ENCODE assay signal across 17 cellular contexts in the genomic region with DNA sequence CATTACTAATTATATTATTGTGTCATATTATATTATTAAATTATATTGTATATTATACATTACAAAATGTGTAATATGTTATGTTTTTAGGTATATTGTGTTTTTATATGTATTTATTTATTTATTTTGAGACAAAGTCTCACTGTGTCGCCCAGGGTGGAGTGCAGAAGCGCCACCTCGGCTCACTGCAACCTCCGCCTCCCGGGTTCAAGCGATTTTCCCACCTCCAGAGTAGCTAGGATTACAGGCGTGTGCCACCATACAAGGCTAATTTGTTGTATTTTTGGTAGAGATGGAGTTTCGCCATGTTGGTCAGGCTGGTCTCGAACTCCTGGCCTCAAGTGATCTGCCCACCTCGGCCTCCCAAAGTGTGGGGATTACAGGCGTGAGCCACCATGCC. TPM values are rescaled to one million over a fixed set of nuclear protein-coding genes. Genes with fewer than 3 reads are reported as not detected.
DNase-seq lines count a peak whose midpoint lies in the region; ATAC-seq, FAIRE-seq and TF ChIP-seq lines count a peak whose summit lies in the region.
"Not testable (repeated sequence)": the region's sequence is repeated elsewhere in the genome, so short reads cannot be mapped to it uniquely, and the experiment has no call there.
"Had no signal": no experiment of that assay in that cellular context is flagged by ENCODE, and none has a peak within 500 bp of the region (broad histone marks: within the 10 kb centered on the region; RNA-seq: fewer than 3 reads in every experiment).

No MANE protein-coding gene starts in this region.

- H3K27ac ChIP-seq in suprapubic skin, result not testable (repeated sequence)

- not testable (repeated sequence) for H3K27me3 ChIP-seq in suprapubic skin

- not testable (repeated sequence) for TF ChIP-seq POLR2A in suprapubic skin (IDR thresholded peaks at IDR 0.05)

- intact Hi-C loops in cardiac septum (cut with DNase I); posterior vena cava (cut with DNase I); sciatic nerve (cut with DNase I): not testable (repeated sequence)

- not testable (repeated sequence) for H3K4me3 ChIP-seq in suprapubic skin

- WGBS in suprapubic skin, result 98% methylated on average over 11 of the region's 11 CpGs

- not testable (repeated sequence) for H3K36me3 ChIP-seq in suprapubic skin

- not testable (repeated sequence) for H3K9me3 ChIP-seq in suprapubic skin

- ATAC-seq in sciatic nerve, result not testable (repeated sequence)

- peak; percentile 71 for DNase-seq in cardiac septum (ENCODE audit: low spot score)
- peak; percentile 15 for DNase-seq in islet precursor cell
- DNase-seq in mesenteric fat pad (ENCODE audit: low spot score), result peak; percentile 39
- peak; percentile 59 for DNase-seq in posterior vena cava (ENCODE audit: low spot score)
- DNase-seq in sciatic nerve (ENCODE audit: low spot score), result peak; percentile 21
- DNase-seq in suprapubic skin (ENCODE audit: low spot score in 2 of 2), result peak; percentile 1 to 13

- not testable (repeated sequence) for H3K4me1 ChIP-seq in suprapubic skin

- TF ChIP-seq CTCF in suprapubic skin (IDR thresholded peaks at IDR 0.05), result not testable (repeated sequence)

- FAIRE-seq in TTC549 (lab: Jason Lieb, UNC) (peak; percentile 73), endometrium (lab: Jason Lieb, UNC) (peak; percentile 39)

- not testable (repeated sequence) for TF ChIP-seq EP300 in suprapubic skin (IDR thresholded peaks at IDR 0.05)

RNA-seq across cellular contexts. Expression of gene GRIP2, which starts 24.6 kb away (rescaled TPM):
- 67.8 TPM for total RNA-seq in cardiac septum
- 0.71 TPM for total RNA-seq in mesenteric fat pad
- total RNA-seq in posterior vena cava, result 1 to 10 TPM; 3.7 to 3.9 TPM
- total RNA-seq in sciatic nerve, result 2.3 TPM
- total RNA-seq in suprapubic skin, result 1 to 10 TPM in 2 of 4 donors, under 1 TPM in 2; 0.65 to 5.8 (median 3.0) TPM
- total RNA-seq: A172; B cell; Calu3; CD4-positive, alpha-beta memory T cell; CD4-positive, alpha-beta T cell; CD4-positive, CD25-positive, alpha-beta regulatory T cell; CD8-positive, alpha-beta memory T cell; CD8-positive, alpha-beta T cell; Daoy had no signal

Comparison
In these comparisons a context has a peak if more than half of its experiments do, and no peak if none do; other contexts are left out.
1. DNase-seq: peak in every context shown above with its lines; median percentile 71 in cardiac septum; 59 in posterior vena cava; 39 in mesenteric fat pad; 21 in sciatic nerve; 15 in islet precursor cell; 7 in suprapubic skin.
2. RNA of gene GRIP2, which starts 24.6 kb away (total RNA-seq): 67.8 TPM in cardiac septum (single experiment); 0.65 to 5.8 TPM in suprapubic skin, 3.7 to 3.9 TPM in posterior vena cava, 2.3 TPM in sciatic nerve (single experiment) and 0.71 TPM in mesenteric fat pad (single experiment); every median in the first group is over 10 times any median in the second.